Comparison of ENCODE assay signal across 11 cellular contexts in genomic region chr11:34724973-34725372, GRCh38.
"Had no signal": no experiment of that assay in that cellular context is flagged by ENCODE, and none has a peak within 500 bp of the region (broad histone marks: within the 10 kb centered on the region; RNA-seq: fewer than 3 reads in every experiment).

No MANE protein-coding gene starts in this region.

- DNase-seq: GM23248, GOT3, H7, H9, HCEC 1CT, HFFc6 had no signal

- H3K9me3 ChIP-seq: HAP-1 had no signal

- H3K27ac ChIP-seq: GM23248 had no signal

- H3K27ac Mint-ChIP-seq: GM23338, H9, HFFc6 had no signal

- H3K36me3 ChIP-seq: HAP-1 had no signal

- ATAC-seq: GM23338, HCT116 had no signal

- H3K9ac ChIP-seq: GM23248 had no signal

- H3K4me1 ChIP-seq: HAP-1 had no signal

- H3K4me3 ChIP-seq: GM23248, GM23338, HAP-1 had no signal

- FAIRE-seq: H1, H54 had no signal

- H3K9me3 Mint-ChIP-seq: GM23338, HFFc6 had no signal

- H3K4me1 Mint-ChIP-seq: GM23338, H9 had no signal

- H2AFZ ChIP-seq: GM23248, GM23338 had no signal

- H3K4me2 ChIP-seq: GM23338 had no signal

- H3K4me3 Mint-ChIP-seq: GM23338, H9, HFFc6 had no signal
